ENCODE assay signal across 15 cellular contexts in the genomic region with DNA sequence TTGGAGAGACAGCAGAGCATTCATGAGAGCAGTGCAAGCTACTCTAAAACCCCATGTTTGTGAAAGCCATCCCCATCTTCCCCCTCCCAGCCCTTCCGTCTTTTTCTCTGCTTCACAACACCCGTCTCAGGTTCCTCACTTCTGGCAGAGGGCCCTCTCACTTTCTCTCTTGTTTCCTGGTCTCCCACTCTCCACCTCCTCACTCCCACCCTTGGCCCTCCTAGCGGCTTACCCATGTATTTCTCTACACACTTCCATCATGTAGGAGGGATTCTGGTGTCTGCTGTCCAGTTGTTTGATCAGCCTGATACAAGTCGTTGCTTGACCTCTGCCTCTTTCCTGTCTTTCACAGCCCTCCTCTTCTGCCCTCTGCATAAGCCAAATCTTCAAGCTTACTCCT.
DNase-seq lines count a peak whose midpoint lies in the region; ATAC-seq and TF ChIP-seq lines count a peak whose summit lies in the region.
"Had no signal": no experiment of that assay in that cellular context is flagged by ENCODE, and none has a peak within 500 bp of the region (broad histone marks: within the 10 kb centered on the region; RNA-seq: fewer than 3 reads in every experiment).

No MANE protein-coding gene starts in this region.

- H3K27me3 Mint-ChIP-seq in activated CD8-positive, alpha-beta memory T cell treated with anti-CD3 and anti-CD28 coated beads, Interleukin-2, amount 10 ng/mL, durations not matched to agents 7 days and 5 days = no peaks in the 10 kb centered on the region
- no peaks in the 10 kb centered on the region for H3K27me3 Mint-ChIP-seq in activated naive CD8-positive, alpha-beta T cell treated with anti-CD3 and anti-CD28 coated beads for 36 hours
- no peaks in the 10 kb centered on the region for H3K27me3 Mint-ChIP-seq in natural killer cell (ENCODE audit: low read depth in 2 of 2)

- no peaks in the 10 kb centered on the region for H4K20me1 ChIP-seq in GM23248 (ENCODE audit: insufficient read depth)

- no peaks in the 10 kb centered on the region for H3K9me3 ChIP-seq in GM23248 (ENCODE audit: low read depth)
- H3K9me3 ChIP-seq: body of pancreas, tibial artery had no signal

- TF ChIP-seq CTCF in natural killer cell (IDR thresholded peaks at IDR 0.05) = no peak

- H3K4me2 ChIP-seq in GM23248 (ENCODE audit: unreplicated experiment) = no peak overlapping the region
- H3K4me2 ChIP-seq: KMS-11 had no signal

- no peak for ATAC-seq in activated CD8-positive, alpha-beta memory T cell treated with anti-CD3 and anti-CD28 coated beads, Interleukin-2, amount 10 ng/mL, durations not matched to agents 7 days and 5 days
- ATAC-seq in natural killer cell = no peak
- ATAC-seq in GM19351 (IDR thresholded peaks at IDR 0.05; ENCODE audit: unreplicated experiment) = no peak
- ATAC-seq: body of pancreas, HCT116 had no signal

- peak overlapping the region; percentile 86 for H3K27ac Mint-ChIP-seq in activated CD8-positive, alpha-beta memory T cell treated with anti-CD3 and anti-CD28 coated beads, Interleukin-2, amount 10 ng/mL, durations not matched to agents 7 days and 5 days
- peak overlapping the region; percentile 99 for H3K27ac Mint-ChIP-seq in activated naive CD8-positive, alpha-beta T cell treated with anti-CD3 and anti-CD28 coated beads for 36 hours
- peak overlapping the region; percentile 53 to 84 for H3K27ac Mint-ChIP-seq in natural killer cell

- H3K4me3 ChIP-seq in GM23248 = no peak overlapping the region
- H3K4me3 ChIP-seq: body of pancreas, tibial artery had no signal

- peak overlapping the region; percentile 48; the same call in 1 of the 2 replicates for H2AFZ ChIP-seq in GM23248

- H3K9me3 Mint-ChIP-seq in activated CD8-positive, alpha-beta memory T cell treated with anti-CD3 and anti-CD28 coated beads, Interleukin-2, amount 10 ng/mL, durations not matched to agents 7 days and 5 days (ENCODE audit: low read depth) = peaks cover 2% of the 10 kb centered on the region
- peaks cover 15% of the 10 kb centered on the region for H3K9me3 Mint-ChIP-seq in activated naive CD8-positive, alpha-beta T cell treated with anti-CD3 and anti-CD28 coated beads for 36 hours
- H3K9me3 Mint-ChIP-seq in natural killer cell = no peaks in the 10 kb centered on the region

- peaks cover 49% of the 10 kb centered on the region for H3K36me3 Mint-ChIP-seq in activated CD8-positive, alpha-beta memory T cell treated with anti-CD3 and anti-CD28 coated beads, Interleukin-2, amount 10 ng/mL, durations not matched to agents 7 days and 5 days
- H3K36me3 Mint-ChIP-seq in activated naive CD8-positive, alpha-beta T cell treated with anti-CD3 and anti-CD28 coated beads for 36 hours = peaks cover 57% of the 10 kb centered on the region
- H3K36me3 Mint-ChIP-seq in natural killer cell = no peaks in the 10 kb centered on the region

- intact Hi-C loops in natural killer cell (cut with micrococcal nuclease) = no loop called here

- peak overlapping the region; percentile 90 for H3K27ac ChIP-seq in GM23248
- H3K27ac ChIP-seq: body of pancreas, KMS-11, tibial artery had no signal

- no peaks in the 10 kb centered on the region for H3K9me2 ChIP-seq in GM23248 (ENCODE audit: insufficient read depth)

- no peak overlapping the region for H3K4me3 Mint-ChIP-seq in activated CD8-positive, alpha-beta memory T cell treated with anti-CD3 and anti-CD28 coated beads, Interleukin-2, amount 10 ng/mL, durations not matched to agents 7 days and 5 days
- no peak overlapping the region for H3K4me3 Mint-ChIP-seq in activated naive CD8-positive, alpha-beta T cell treated with anti-CD3 and anti-CD28 coated beads for 36 hours
- no peak overlapping the region for H3K4me3 Mint-ChIP-seq in natural killer cell
- H3K4me3 Mint-ChIP-seq: neural crest cell had no signal

- H3K4me1 Mint-ChIP-seq in activated CD8-positive, alpha-beta memory T cell treated with anti-CD3 and anti-CD28 coated beads, Interleukin-2, amount 10 ng/mL, durations not matched to agents 7 days and 5 days = peaks cover 84% of the 10 kb centered on the region
- peaks cover 74% of the 10 kb centered on the region for H3K4me1 Mint-ChIP-seq in activated naive CD8-positive, alpha-beta T cell treated with anti-CD3 and anti-CD28 coated beads for 36 hours
- peaks cover 63 to 71% of the 10 kb centered on the region in 2 donors for H3K4me1 Mint-ChIP-seq in natural killer cell
- H3K4me1 Mint-ChIP-seq: neural crest cell had no signal

- in situ Hi-C loops in GM23248 (cut with MboI) = no loop called here

- H3K27me3 ChIP-seq in GM23248 (replicated peaks; ENCODE audit: insufficient read depth) = no peaks in the 10 kb centered on the region
- H3K27me3 ChIP-seq: body of pancreas, tibial artery had no signal

- no peak overlapping the region for H3K9ac ChIP-seq in GM23248
- H3K9ac ChIP-seq: KMS-11 had no signal

- 94 to 96% methylated on average over 4 of the region's 4 CpGs for WGBS in GM23248 (ENCODE audit: low coverage in 1 of 2, low lambda C conversion rate in 2 of 2, missing lambda C conversion rate in 2 of 2), 2 experiments

- CTCF ChIA-PET in activated CD8-positive, alpha-beta memory T cell treated with anti-CD3 and anti-CD28 coated beads, Interleukin-2, amount 10 ng/mL, durations not matched to agents 7 days and 5 days (lab: Charles Lee) = interaction anchor here (1.5 to 4.3 kb wide), 2 partner anchors 15 to 37 kb away, joined by 4 to 26 read pairs; no protein-coding TSS in a partner anchor

- peaks cover 38% of the 10 kb centered on the region for H3K4me1 ChIP-seq in GM23248 (ENCODE audit: insufficient read depth)
- H3K4me1 ChIP-seq: body of pancreas, tibial artery had no signal

- H3K36me3 ChIP-seq in GM23248 (ENCODE audit: low read depth) = no peaks in the 10 kb centered on the region
- H3K36me3 ChIP-seq: tibial artery had no signal

- H3K79me2 ChIP-seq in GM23248 (ENCODE audit: insufficient read depth) = no peaks in the 10 kb centered on the region

- peaks cover 37% of the 10 kb centered on the region for H3F3A ChIP-seq in GM23248 (ENCODE audit: insufficient read depth)

- DNase-seq in activated CD8-positive, alpha-beta memory T cell treated with anti-CD3 and anti-CD28 coated beads, Interleukin-2, amount 10 ng/mL, durations not matched to agents 7 days and 5 days = no peak
- no peak for DNase-seq in activated CD8-positive, alpha-beta memory T cell treated with anti-CD3 and anti-CD28 coated beads, Interleukin-2, amount 50 U/mL, for 48 hours
- DNase-seq in GM23248 (no peak), natural killer cell (no peak), NCI-H1436 (lab: John Stamatoyannopoulos, UW) (no peak), ureter (ENCODE audit: low spot score) (no peak)
- DNase-seq in activated naive CD8-positive, alpha-beta T cell treated with anti-CD3 and anti-CD28 coated beads for 36 hours = no peak
- DNase-seq: GF-D8, NCI-H1436 treated with DMSO at 0.1 percent for 48 hours, tibial artery had no signal
